ENCODE assay signal across 9 cellular contexts in genomic region chr1:229596961-229597699, GRCh38. TPM values are rescaled to one million over a fixed set of nuclear protein-coding genes. Genes with fewer than 3 reads are reported as not detected.
DNase-seq lines count a peak whose midpoint lies in the region; ATAC-seq and TF ChIP-seq lines count a peak whose summit lies in the region.
"Had no signal": no experiment of that assay in that cellular context is flagged by ENCODE, and none has a peak within 500 bp of the region (broad histone marks: within the 10 kb centered on the region; RNA-seq: fewer than 3 reads in every experiment).

No MANE protein-coding gene starts in this region.

- TF ChIP-seq CTCF in MCF 10A (IDR thresholded peaks at IDR 0.05; ENCODE audit: unreplicated experiment) (no peak), breast epithelium (IDR thresholded peaks at IDR 0.05) (no peak), vagina (IDR thresholded peaks at IDR 0.05) (no peak)

- CTCF ChIA-PET in MCF 10A (lab: Yijun Ruan, JAX) = interaction anchor here (0.5 to 1.1 kb wide), 4 partner anchors 14 to 423 kb away, joined by 3 to 5 read pairs (median 3); no protein-coding TSS in a partner anchor

- H3K4me1 ChIP-seq in breast epithelium (no peaks in the 10 kb centered on the region), muscle layer of duodenum (ENCODE audit: control insufficient read depth in 1 of 2, insufficient read depth in 2 of 2, low read length in 2 of 2) (peaks cover 4 to 9% of the 10 kb centered on the region in 2 donors), vagina (peaks cover 23% of the 10 kb centered on the region)

- POLR2A ChIA-PET in MCF 10A (lab: Yijun Ruan, JAX) = interaction anchor here (1.2 to 3.0 kb wide), 4 partner anchors 14 to 38 kb away, joined by 3 to 16 read pairs (median 4); partner anchors contain the start of genes ABCB10, TAF5L and URB2

- peak overlapping the region; percentile 57 for H3K27ac Mint-ChIP-seq in MCF 10A (ENCODE audit: low read depth, unreplicated experiment)

- intact Hi-C loops in MCF 10A (cut with micrococcal nuclease) = no loop called here
- intact Hi-C loops in breast epithelium (cut with DNase I; ENCODE audit: low total_unique reads) = no loop called here
- intact Hi-C loops in vagina (cut with DNase I) = no loop called here

- H3K36me3 Mint-ChIP-seq in MCF 10A (ENCODE audit: insufficient read depth, unreplicated experiment) = peaks cover 81% of the 10 kb centered on the region

- BruUV-seq in MCF 10A (replicated peaks; lab: Mats Ljungman, UMichigan) = no TSS peak

- H3K27me3 Mint-ChIP-seq in MCF 10A (ENCODE audit: insufficient read depth, unreplicated experiment) = no peaks in the 10 kb centered on the region

- H3K9me3 Mint-ChIP-seq in MCF 10A (ENCODE audit: unreplicated experiment) = no peaks in the 10 kb centered on the region

- TF ChIP-seq POLR2A in breast epithelium (IDR thresholded peaks at IDR 0.05) = no peak
- no peak for TF ChIP-seq POLR2A in vagina (IDR thresholded peaks at IDR 0.05)

- H3K36me3 ChIP-seq in breast epithelium (peaks cover 7% of the 10 kb centered on the region), muscle layer of duodenum (ENCODE audit: control insufficient read depth in 1 of 2, insufficient read depth in 2 of 2, low read length in 2 of 2) (peaks cover 24 to 28% of the 10 kb centered on the region in 2 donors), vagina (peaks cover 5 to 27% of the 10 kb centered on the region in 2 donors)

- H3K4me3 ChIP-seq in breast epithelium (no peak overlapping the region), muscle layer of duodenum (ENCODE audit: low read depth in 1 of 2, low read length in 2 of 2) (no peak overlapping the region), vagina (no peak overlapping the region)

- peak overlapping the region in 1 of 2 donors; percentile 74 for H3K27ac ChIP-seq in breast epithelium
- H3K27ac ChIP-seq in muscle layer of duodenum (ENCODE audit: low read length) = peak overlapping the region; percentile 87
- peak overlapping the region; percentile 24 for H3K27ac ChIP-seq in vagina
- H3K27ac ChIP-seq: VCaP had no signal

- H3K4me1 Mint-ChIP-seq in MCF 10A (ENCODE audit: insufficient read depth, unreplicated experiment) = peaks cover 30% of the 10 kb centered on the region

- ATAC-seq in HG02884 (IDR thresholded peaks at IDR 0.05; ENCODE audit: unreplicated experiment) = no peak
- ATAC-seq in HG03432 (IDR thresholded peaks at IDR 0.05; ENCODE audit: unreplicated experiment) = no peak

- no peaks in the 10 kb centered on the region for H3K27me3 ChIP-seq in breast epithelium
- H3K27me3 ChIP-seq in muscle layer of duodenum (ENCODE audit: low read depth, low read length) = no peaks in the 10 kb centered on the region
- no peaks in the 10 kb centered on the region for H3K27me3 ChIP-seq in vagina

- H3K9me3 ChIP-seq in breast epithelium (no peaks in the 10 kb centered on the region), muscle layer of duodenum (ENCODE audit: control insufficient read depth in 1 of 2, low read length in 2 of 2) (no peaks in the 10 kb centered on the region), vagina (no peaks in the 10 kb centered on the region)

- DNase-seq in MCF 10A (ENCODE audit: unreplicated experiment) = peak; percentile 34
- DNase-seq in breast epithelium (ENCODE audit: low spot score in 2 of 2) = no peak
- DNase-seq in dedifferentiated amniotic fluid mesenchymal stem cell (ENCODE audit: extremely low spot score) = peak; percentile 60
- no peak for DNase-seq in vagina (ENCODE audit: extremely low spot score in 2 of 2)
- no peak for DNase-seq in NCI-H2196 (lab: John Stamatoyannopoulos, UW; ENCODE audit: unreplicated experiment)

- no peak overlapping the region for H3K4me3 Mint-ChIP-seq in MCF 10A (ENCODE audit: unreplicated experiment)

RNA-seq across cellular contexts. Expression of gene TAF5L, which starts 28.8 kb away (rescaled TPM):
- total RNA-seq in MCF 10A (2022) (31.8 and 37.6 TPM in 2 replicates), breast epithelium (10 to 100 TPM; 15.4 to 18.3 (median 16.3) TPM), vagina (12.5 TPM)

RNA-seq across cellular contexts. Expression of gene URB2, which starts 28.9 kb away (rescaled TPM):
- 25.8 and 35.5 TPM in 2 replicates for total RNA-seq in MCF 10A (2022)
- 10 to 100 TPM in 2 of 3 donors, 1 to 10 TPM in 1; 9.3 to 14.1 (median 12.7) TPM for total RNA-seq in breast epithelium
- 9.3 TPM for total RNA-seq in vagina

RNA-seq across cellular contexts. Expression of gene ABCB10, which starts 38.6 kb away (rescaled TPM):
- 34.8 and 38.4 TPM in 2 replicates for total RNA-seq in MCF 10A (2022)
- total RNA-seq in breast epithelium = 10 to 100 TPM; 13.8 to 18.6 (median 17.0) TPM
- total RNA-seq in vagina = 12.5 TPM

Comparison
In these comparisons a context has a peak if more than half of its experiments do, and no peak if none do; other contexts are left out.
1. DNase-seq: peak in MCF 10A (single experiment) and dedifferentiated amniotic fluid mesenchymal stem cell (single experiment); none in breast epithelium (0 of 2), vagina (0 of 2) and NCI-H2196 (single experiment).